In the genomic region with DNA sequence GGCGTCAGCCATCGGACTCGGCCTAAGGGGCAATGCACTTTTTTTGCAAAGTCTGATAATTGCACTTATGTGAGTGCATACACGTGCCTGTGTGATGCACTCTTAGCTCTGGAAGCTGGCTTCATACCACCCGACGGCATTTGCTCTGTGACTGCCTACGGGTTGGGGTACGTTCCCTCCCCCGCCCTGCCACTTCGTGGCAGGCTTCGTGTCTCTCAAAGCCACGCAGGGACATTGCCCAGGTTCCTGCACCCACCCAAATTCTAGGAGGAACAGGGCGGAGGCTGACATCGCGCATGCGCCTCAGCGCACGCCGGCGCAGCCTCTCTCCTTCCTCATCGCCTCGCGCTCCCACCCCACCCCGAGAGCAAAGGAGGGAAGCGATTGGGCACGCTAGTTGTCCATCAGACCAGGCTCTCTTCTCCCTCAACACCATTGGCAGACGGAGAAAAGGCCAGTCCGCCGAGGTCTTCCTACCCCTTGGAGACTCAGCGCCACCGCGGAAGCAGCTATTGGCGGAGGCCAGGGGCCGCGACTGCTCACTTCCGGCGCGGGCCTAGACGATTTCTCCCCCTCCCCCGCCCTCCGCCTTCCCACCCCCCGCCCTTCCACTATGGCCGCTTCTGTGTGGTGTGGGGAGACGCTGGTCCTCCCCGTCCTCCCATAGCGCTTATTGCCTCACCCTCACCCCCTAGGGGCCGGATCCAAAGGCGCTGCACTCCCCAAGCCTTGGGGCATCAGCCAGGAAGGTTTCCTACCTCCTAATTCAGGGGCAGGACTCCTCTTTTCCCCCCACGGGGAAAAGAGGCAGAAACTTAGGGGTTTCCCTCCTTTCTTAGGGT, we compare ENCODE assay signal across 8 cellular contexts. TPM values are rescaled to one million over a fixed set of nuclear protein-coding genes. Genes with fewer than 3 reads are reported as not detected.
A peak's percentile ranks its signal among the peaks of the same experiment; 100 is the strongest.
DNase-seq lines count a peak whose midpoint lies in the region; ATAC-seq and TF ChIP-seq lines count a peak whose summit lies in the region.

A gene with protein sequence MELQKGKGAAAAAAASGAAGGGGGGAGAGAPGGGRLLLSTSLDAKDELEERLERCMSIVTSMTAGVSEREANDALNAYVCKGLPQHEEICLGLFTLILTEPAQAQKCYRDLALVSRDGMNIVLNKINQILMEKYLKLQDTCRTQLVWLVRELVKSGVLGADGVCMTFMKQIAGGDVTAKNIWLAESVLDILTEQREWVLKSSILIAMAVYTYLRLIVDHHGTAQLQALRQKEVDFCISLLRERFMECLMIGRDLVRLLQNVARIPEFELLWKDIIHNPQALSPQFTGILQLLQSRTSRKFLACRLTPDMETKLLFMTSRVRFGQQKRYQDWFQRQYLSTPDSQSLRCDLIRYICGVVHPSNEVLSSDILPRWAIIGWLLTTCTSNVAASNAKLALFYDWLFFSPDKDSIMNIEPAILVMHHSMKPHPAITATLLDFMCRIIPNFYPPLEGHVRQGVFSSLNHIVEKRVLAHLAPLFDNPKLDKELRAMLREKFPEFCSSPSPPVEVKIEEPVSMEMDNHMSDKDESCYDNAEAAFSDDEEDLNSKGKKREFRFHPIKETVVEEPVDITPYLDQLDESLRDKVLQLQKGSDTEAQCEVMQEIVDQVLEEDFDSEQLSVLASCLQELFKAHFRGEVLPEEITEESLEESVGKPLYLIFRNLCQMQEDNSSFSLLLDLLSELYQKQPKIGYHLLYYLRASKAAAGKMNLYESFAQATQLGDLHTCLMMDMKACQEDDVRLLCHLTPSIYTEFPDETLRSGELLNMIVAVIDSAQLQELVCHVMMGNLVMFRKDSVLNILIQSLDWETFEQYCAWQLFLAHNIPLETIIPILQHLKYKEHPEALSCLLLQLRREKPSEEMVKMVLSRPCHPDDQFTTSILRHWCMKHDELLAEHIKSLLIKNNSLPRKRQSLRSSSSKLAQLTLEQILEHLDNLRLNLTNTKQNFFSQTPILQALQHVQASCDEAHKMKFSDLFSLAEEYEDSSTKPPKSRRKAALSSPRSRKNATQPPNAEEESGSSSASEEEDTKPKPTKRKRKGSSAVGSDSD (plus strand): TSS at position 588 of the 842 bp plus-strand sequence. CDS start 585 bp downstream, outside the sequence.

- H3K9me3 ChIP-seq in DND-41 (ENCODE audit: insufficient read depth, low read length, severe bottlenecking) (no peaks in the 10 kb centered on the region), Karpas-422 (ENCODE audit: low read length) (no peaks in the 10 kb centered on the region), esophagus squamous epithelium (no peaks in the 10 kb centered on the region)

- WGBS in esophagus squamous epithelium, 2 donors = 1 to 2% methylated on average over 20 to 31 of the region's 49 CpGs

- DNase-seq in DND-41 = peak; percentile 100
- peak; percentile 100 for DNase-seq in Karpas-422
- DNase-seq in RKO (ENCODE audit: low spot score) = peak; percentile 100
- peak; percentile 99 for DNase-seq in activated T-helper 1 cell treated with Interleukin-2 at 50 U/mL for 16 hours (ENCODE audit: low read depth)
- peak; percentile 98 for DNase-seq in esophagus squamous epithelium (lab: John Stamatoyannopoulos, UW)
- DNase-seq in myocyte (ENCODE audit: low read depth) = peak; percentile 100
- peak; percentile 95 to 100 for DNase-seq in stimulated activated CD8-positive, alpha-beta memory T cell treated with anti-CD3 and anti-CD28 coated beads, Interleukin-7, amount 100 ng/mL, for 48 hours (ENCODE audit: extremely low read depth in 1 of 2, low read depth in 1 of 2)

- TF ChIP-seq POLR2A in esophagus squamous epithelium (IDR thresholded peaks at IDR 0.05) = peak in 2 of 4 donors; percentile 39 to 59

- peak; percentile 42 for TF ChIP-seq CTCF in DND-41 (IDR thresholded peaks at IDR 0.05; ENCODE audit: borderline replicate concordance, extremely low read depth, low read length, poor library complexity, severe bottlenecking)
- peak in 3 of 6 experiments; percentile 4 to 14 (median 13) for TF ChIP-seq CTCF in esophagus squamous epithelium (IDR thresholded peaks at IDR 0.05)

- H4K20me1 ChIP-seq in DND-41 (ENCODE audit: insufficient read depth, low read length) (no peaks in the 10 kb centered on the region), Karpas-422 (ENCODE audit: insufficient read depth, low read depth, low read length) (no peaks in the 10 kb centered on the region)

- H3K9me2 ChIP-seq in Karpas-422 (replicated peaks; ENCODE audit: insufficient read depth, low read length) = no peaks in the 10 kb centered on the region

- H3K4me3 ChIP-seq in DND-41 (ENCODE audit: low read depth in 1 of 2, low read length in 2 of 2) = peak within 1 kb of the TSS; percentile 77 to 94
- H3K4me3 ChIP-seq in Karpas-422 (ENCODE audit: low read length) = peak within 1 kb of the TSS; percentile 96
- peak within 1 kb of the TSS; percentile 53 to 95 (median 82) for H3K4me3 ChIP-seq in esophagus squamous epithelium

- H3K27me3 ChIP-seq in DND-41 (ENCODE audit: insufficient read depth, low read length, poor library complexity) (no peaks in the 10 kb centered on the region), Karpas-422 (ENCODE audit: low read length) (no peaks in the 10 kb centered on the region), esophagus squamous epithelium (no peaks in the 10 kb centered on the region)

- ATAC-seq in DND-41 (ENCODE audit: insufficient read depth, low read depth) (peak; percentile 98), GM21825 (IDR thresholded peaks at IDR 0.05; ENCODE audit: unreplicated experiment) (peak; percentile 90)

- H3K4me1 ChIP-seq in DND-41 (ENCODE audit: insufficient read depth, low read length) = peaks cover 31% of the 10 kb centered on the region
- peaks cover 30% of the 10 kb centered on the region for H3K4me1 ChIP-seq in Karpas-422 (ENCODE audit: low read length)
- H3K4me1 ChIP-seq in esophagus squamous epithelium = peaks cover 12 to 35% (median 18%) of the 10 kb centered on the region in 3 donors

- H3K27ac ChIP-seq in DND-41 (ENCODE audit: low read length) (peak within 1 kb of the TSS; percentile 93), Karpas-422 (ENCODE audit: low read length) (peak within 1 kb of the TSS; percentile 81), esophagus squamous epithelium (peak within 1 kb of the TSS; percentile 95 to 99 (median 96))

- intact Hi-C loops in esophagus squamous epithelium (cut with DNase I) = no loop called here

- H3K36me3 ChIP-seq in DND-41 (ENCODE audit: insufficient read depth, low read length) (peaks cover 7% of the 10 kb centered on the region), Karpas-422 (ENCODE audit: insufficient read depth, low read length) (no peaks in the 10 kb centered on the region), esophagus squamous epithelium (peaks cover 0 to 6% (median 0%) of the 10 kb centered on the region in 3 donors)

- peak within 1 kb of the TSS; percentile 79 for H3K4me2 ChIP-seq in DND-41 (ENCODE audit: insufficient read depth, low read length)
- H3K4me2 ChIP-seq in Karpas-422 (ENCODE audit: low read depth, low read length, poor library complexity, severe bottlenecking) = peak within 1 kb of the TSS; percentile 98

- H3K9ac ChIP-seq in DND-41 (ENCODE audit: low read depth, low read length) = peak within 1 kb of the TSS; percentile 95
- peak within 1 kb of the TSS; percentile 97 for H3K9ac ChIP-seq in Karpas-422 (ENCODE audit: low read length)

- H3K79me2 ChIP-seq in DND-41 (ENCODE audit: insufficient read depth, low read length) (peaks cover 32% of the 10 kb centered on the region), Karpas-422 (ENCODE audit: low read length) (peaks cover 40% of the 10 kb centered on the region)

- H2AFZ ChIP-seq in DND-41 (ENCODE audit: low read depth, low read length) (peak within 1 kb of the TSS; percentile 93), Karpas-422 (ENCODE audit: low read length) (peak within 1 kb of the TSS; percentile 19; the same call in 1 of the 2 replicates)

RNA-seq across cellular contexts. Expression of the gene that starts here (rescaled TPM):
- total RNA-seq in Karpas-422 (2014; rRNA removed; shearing (Covaris generic); ENCODE audit: low replicate concordance) = 36.3 and 65.4 TPM in 2 replicates
- total RNA-seq in esophagus squamous epithelium (10 to 100 TPM; 24.6 to 27.9 (median 26.2) TPM), myocyte (24.0 and 27.7 TPM in 2 replicates)
- polyA plus RNA-seq in myocyte (2012) = 34.6 TPM

Comparison
In these comparisons a context has a peak if more than half of its experiments do, and no peak if none do; other contexts are left out.
1. Peak in every context shown above with its lines: DNase-seq, ATAC-seq, H3K4me3 ChIP-seq and H3K27ac ChIP-seq.